8 cellular contexts compared by ENCODE assay signal in genomic region chr20:31718952-31719643, GRCh38. TPM values are rescaled to one million over a fixed set of nuclear protein-coding genes. Genes with fewer than 3 reads are reported as not detected.
A peak's percentile ranks its signal among the peaks of the same experiment; 100 is the strongest.
DNase-seq lines count a peak whose midpoint lies in the region; ATAC-seq, FAIRE-seq and TF ChIP-seq lines count a peak whose summit lies in the region.

No MANE protein-coding gene starts in this region.

- peak; percentile 65 for DNase-seq in activated CD4-positive, alpha-beta T cell treated with anti-CD3 and anti-CD28 coated beads, Interleukin-2, amount 10 ng/mL, durations not matched to agents 24 days and 14 days
- no peak for DNase-seq in activated CD4-positive, alpha-beta T cell treated with anti-CD3 and anti-CD28 coated beads, Interleukin-2, amount 50 U/mL, for 1 hour
- DNase-seq in activated T-helper 1 cell treated with anti-CD3 and anti-CD28 coated beads, Interleukin-12 subunit alpha, Interleukin-12 subunit beta, Interleukin-2, Interleukin-4 antibody, amounts not matched to agents 30 ng/mL and 10 ng/mL and 1 ng/mL, durations not matched to agents 14 hours and 24 hours and 36 hours (ENCODE audit: low spot score) = no peak
- DNase-seq in kidney = no peak
- no peak for DNase-seq in thoracic aorta (ENCODE audit: low spot score)
- DNase-seq in ureter (ENCODE audit: low spot score) = no peak
- no peak for DNase-seq in stimulated activated CD4-positive, alpha-beta T cell treated with anti-CD3 and anti-CD28 coated beads, Interleukin-2, amount 100 ng/mL, for 24 hours

- no peak for TF ChIP-seq CTCF in kidney (IDR thresholded peaks at IDR 0.05; ENCODE audit: borderline replicate concordance, extremely low read depth, insufficient read depth)
- no peak for TF ChIP-seq CTCF in thoracic aorta (IDR thresholded peaks at IDR 0.05)

- H3K9ac ChIP-seq in kidney (ENCODE audit: low read length in 2 of 2) = peak overlapping the region; percentile 61 to 97

- no peaks in the 10 kb centered on the region for H3K27me3 ChIP-seq in thoracic aorta (replicated peaks; ENCODE audit: insufficient read depth)

- H3K36me3 Mint-ChIP-seq in activated CD4-positive, alpha-beta T cell treated with anti-CD3 and anti-CD28 coated beads, Interleukin-2, amount 10 ng/mL, durations not matched to agents 24 days and 14 days (ENCODE audit: low read depth) = peaks cover 86% of the 10 kb centered on the region
- H3K36me3 Mint-ChIP-seq in activated T-helper 1 cell treated with anti-CD3 and anti-CD28 coated beads, Interleukin-12 subunit alpha, Interleukin-12 subunit beta, Interleukin-2, Interleukin-4 antibody, amounts not matched to agents 30 ng/mL and 10 ng/mL and 1 ng/mL, durations not matched to agents 14 hours and 24 hours and 36 hours (ENCODE audit: low read depth) = peaks cover 79% of the 10 kb centered on the region

- no peaks in the 10 kb centered on the region for H3K9me3 Mint-ChIP-seq in activated CD4-positive, alpha-beta T cell treated with anti-CD3 and anti-CD28 coated beads, Interleukin-2, amount 10 ng/mL, durations not matched to agents 24 days and 14 days
- no peaks in the 10 kb centered on the region for H3K9me3 Mint-ChIP-seq in activated T-helper 1 cell treated with anti-CD3 and anti-CD28 coated beads, Interleukin-12 subunit alpha, Interleukin-12 subunit beta, Interleukin-2, Interleukin-4 antibody, amounts not matched to agents 30 ng/mL and 10 ng/mL and 1 ng/mL, durations not matched to agents 14 hours and 24 hours and 36 hours

- H3K4me3 Mint-ChIP-seq in activated CD4-positive, alpha-beta T cell treated with anti-CD3 and anti-CD28 coated beads, Interleukin-2, amount 10 ng/mL, durations not matched to agents 24 days and 14 days = peak overlapping the region; percentile 98
- H3K4me3 Mint-ChIP-seq in activated T-helper 1 cell treated with anti-CD3 and anti-CD28 coated beads, Interleukin-12 subunit alpha, Interleukin-12 subunit beta, Interleukin-2, Interleukin-4 antibody, amounts not matched to agents 30 ng/mL and 10 ng/mL and 1 ng/mL, durations not matched to agents 14 hours and 24 hours and 36 hours = peak overlapping the region; percentile 97

- no peaks in the 10 kb centered on the region for H3K27me3 Mint-ChIP-seq in activated CD4-positive, alpha-beta T cell treated with anti-CD3 and anti-CD28 coated beads, Interleukin-2, amount 10 ng/mL, durations not matched to agents 24 days and 14 days
- H3K27me3 Mint-ChIP-seq in activated T-helper 1 cell treated with anti-CD3 and anti-CD28 coated beads, Interleukin-12 subunit alpha, Interleukin-12 subunit beta, Interleukin-2, Interleukin-4 antibody, amounts not matched to agents 30 ng/mL and 10 ng/mL and 1 ng/mL, durations not matched to agents 14 hours and 24 hours and 36 hours (ENCODE audit: insufficient read depth) = no peaks in the 10 kb centered on the region

- ATAC-seq in thoracic aorta (ENCODE audit: insufficient number of reproducible peaks, low FRiP score, low read depth) (no peak), HG02970 (IDR thresholded peaks at IDR 0.05; ENCODE audit: low FRiP score, unreplicated experiment) (no peak)

- H3K4me1 Mint-ChIP-seq in activated CD4-positive, alpha-beta T cell treated with anti-CD3 and anti-CD28 coated beads, Interleukin-2, amount 10 ng/mL, durations not matched to agents 24 days and 14 days = peaks cover 43% of the 10 kb centered on the region
- H3K4me1 Mint-ChIP-seq in activated T-helper 1 cell treated with anti-CD3 and anti-CD28 coated beads, Interleukin-12 subunit alpha, Interleukin-12 subunit beta, Interleukin-2, Interleukin-4 antibody, amounts not matched to agents 30 ng/mL and 10 ng/mL and 1 ng/mL, durations not matched to agents 14 hours and 24 hours and 36 hours (ENCODE audit: low read depth) = peaks cover 44% of the 10 kb centered on the region

- H3K9me3 ChIP-seq in kidney (ENCODE audit: control insufficient read depth in 1 of 2, low read length in 2 of 2) = no peaks in the 10 kb centered on the region
- no peaks in the 10 kb centered on the region for H3K9me3 ChIP-seq in thoracic aorta

- H3K4me1 ChIP-seq in kidney (ENCODE audit: control insufficient read depth in 1 of 2, insufficient read depth in 1 of 2, low read depth in 1 of 2, low read length in 2 of 2) = peaks cover 39 to 42% of the 10 kb centered on the region in 2 donors
- H3K4me1 ChIP-seq in thoracic aorta (ENCODE audit: control insufficient read depth in 1 of 2, low read depth in 2 of 2) = peaks cover 46 to 54% of the 10 kb centered on the region in 2 donors

- intact Hi-C loops in activated CD4-positive, alpha-beta T cell treated with anti-CD3 and anti-CD28 coated beads, Interleukin-2, amount 10 ng/mL, durations not matched to agents 24 days and 14 days (cut with micrococcal nuclease) = no loop called here
- intact Hi-C loops in activated T-helper 1 cell treated with anti-CD3 and anti-CD28 coated beads, Interleukin-12 subunit alpha, Interleukin-12 subunit beta, Interleukin-2, Interleukin-4 antibody, amounts not matched to agents 30 ng/mL and 10 ng/mL and 1 ng/mL, durations not matched to agents 14 hours and 24 hours and 36 hours (cut with micrococcal nuclease) = loop anchor here (5.0 kb wide), 2 partner anchors 483 to 638 kb away; partner anchors contain the start of gene ASXL1
- intact Hi-C loops in kidney (cut with DNase I) = no loop called here

- H3K4me3 ChIP-seq in kidney (ENCODE audit: low read length in 2 of 2) (peak overlapping the region; percentile 76 to 85), thoracic aorta (peak overlapping the region; percentile 93)

- H3K27ac ChIP-seq in kidney (ENCODE audit: low read depth in 2 of 2, low read length in 2 of 2) (peak overlapping the region; percentile 98 to 99), thoracic aorta (peak overlapping the region; percentile 98)

- H3K27ac Mint-ChIP-seq in activated CD4-positive, alpha-beta T cell treated with anti-CD3 and anti-CD28 coated beads, Interleukin-2, amount 10 ng/mL, durations not matched to agents 24 days and 14 days = peak overlapping the region; percentile 98
- peak overlapping the region; percentile 93 for H3K27ac Mint-ChIP-seq in activated T-helper 1 cell treated with anti-CD3 and anti-CD28 coated beads, Interleukin-12 subunit alpha, Interleukin-12 subunit beta, Interleukin-2, Interleukin-4 antibody, amounts not matched to agents 30 ng/mL and 10 ng/mL and 1 ng/mL, durations not matched to agents 14 hours and 24 hours and 36 hours

- H3K36me3 ChIP-seq in kidney (ENCODE audit: control insufficient read depth in 1 of 2, insufficient read depth in 2 of 2, low read length in 2 of 2) = peaks cover 4 to 11% of the 10 kb centered on the region in 2 donors
- H3K36me3 ChIP-seq in thoracic aorta = peaks cover 2% of the 10 kb centered on the region

- no peak for FAIRE-seq in kidney (lab: Jason Lieb, UNC)

RNA-seq across cellular contexts. Expression of gene BCL2L1, which starts 3.6 kb away (rescaled TPM):
- total RNA-seq in activated CD4-positive, alpha-beta T cell treated with anti-CD3 and anti-CD28 coated beads, Interleukin-2, amount 10 ng/mL, durations not matched to agents 24 days and 14 days = 379 and 381 TPM in 2 replicates
- total RNA-seq in activated T-helper 1 cell treated with anti-CD3 and anti-CD28 coated beads, Interleukin-12 subunit alpha, Interleukin-12 subunit beta, Interleukin-2, Interleukin-4 antibody, amounts not matched to agents 30 ng/mL and 10 ng/mL and 1 ng/mL, durations not matched to agents 14 hours and 24 hours and 36 hours = 417 and 420 TPM in 2 replicates
- total RNA-seq in kidney (139 TPM), thoracic aorta (100 to 1,000 TPM; 137 to 187 TPM), ureter (91.4 TPM)
- 132 TPM for polyA plus RNA-seq in kidney (ENCODE audit: insufficient read depth, low read depth, low replicate concordance)

RNA-seq across cellular contexts. Expression of gene TPX2, which starts 20.0 kb away (rescaled TPM):
- total RNA-seq in activated CD4-positive, alpha-beta T cell treated with anti-CD3 and anti-CD28 coated beads, Interleukin-2, amount 10 ng/mL, durations not matched to agents 24 days and 14 days = 60.1 and 61.3 TPM in 2 replicates
- total RNA-seq in activated T-helper 1 cell treated with anti-CD3 and anti-CD28 coated beads, Interleukin-12 subunit alpha, Interleukin-12 subunit beta, Interleukin-2, Interleukin-4 antibody, amounts not matched to agents 30 ng/mL and 10 ng/mL and 1 ng/mL, durations not matched to agents 14 hours and 24 hours and 36 hours = 53.3 and 54.4 TPM in 2 replicates
- total RNA-seq in kidney (1.4 TPM), thoracic aorta (1 to 10 TPM; 1.5 TPM), ureter (0.81 TPM)
- polyA plus RNA-seq in kidney (ENCODE audit: insufficient read depth, low read depth, low replicate concordance) = 0.47 TPM

Comparison
In these comparisons a context has a peak if more than half of its experiments do, and no peak if none do; other contexts are left out.
1. RNA of gene TPX2, which starts 20.0 kb away (total RNA-seq): 60.1 to 61.3 TPM in activated CD4-positive, alpha-beta T cell treated with anti-CD3 and anti-CD28 coated beads, Interleukin-2, amount 10 ng/mL, durations not matched to agents 24 days and 14 days and 53.3 to 54.4 TPM in activated T-helper 1 cell treated with anti-CD3 and anti-CD28 coated beads, Interleukin-12 subunit alpha, Interleukin-12 subunit beta, Interleukin-2, Interleukin-4 antibody, amounts not matched to agents 30 ng/mL and 10 ng/mL and 1 ng/mL, durations not matched to agents 14 hours and 24 hours and 36 hours; 1.5 TPM in thoracic aorta, 1.4 TPM in kidney (single experiment) and 0.81 TPM in ureter (single experiment); every median in the first group is over 10 times any median in the second.